ENCODE assay signal across 16 cellular contexts in genomic region chr3:188174309-188175044, GRCh38. TPM values are rescaled to one million over a fixed set of nuclear protein-coding genes. Genes with fewer than 3 reads are reported as not detected.
DNase-seq lines count a peak whose midpoint lies in the region; ATAC-seq and TF ChIP-seq lines count a peak whose summit lies in the region.
"Had no signal": no experiment of that assay in that cellular context is flagged by ENCODE, and none has a peak within 500 bp of the region (broad histone marks: within the 10 kb centered on the region; RNA-seq: fewer than 3 reads in every experiment).

No MANE protein-coding gene starts in this region.

- H3K27me3 Mint-ChIP-seq in stimulated activated naive B cell treated with anti-CD40 and anti-IgM and Interleukin-4, amounts not matched to agents 10 μg/mL and 1 μg/mL and 100 μg/mL, for 72 hours = no peaks in the 10 kb centered on the region

- H3K27me3 ChIP-seq in colonic mucosa (no peaks in the 10 kb centered on the region), Peyer's patch (no peaks in the 10 kb centered on the region)
- H3K27me3 ChIP-seq: gastrocnemius medialis, upper lobe of right lung had no signal

- H3K4me1 ChIP-seq in colonic mucosa = peaks cover 30% of the 10 kb centered on the region
- peaks cover 0 to 50% (median 4%) of the 10 kb centered on the region in 4 donors for H3K4me1 ChIP-seq in Peyer's patch
- H3K4me1 ChIP-seq: HAP-1 had no signal

- no peak for TF ChIP-seq POLR2A in Peyer's patch (IDR thresholded peaks at IDR 0.05)

- peak overlapping the region in 1 of 2 donors; percentile 38 for H3K9ac ChIP-seq in colonic mucosa (ENCODE audit: low read depth in 2 of 2, low read length in 2 of 2)

- no peak overlapping the region for H3K27ac Mint-ChIP-seq in stimulated activated naive B cell treated with anti-CD40 and anti-IgM and Interleukin-4, amounts not matched to agents 10 μg/mL and 1 μg/mL and 100 μg/mL, for 72 hours

- H3K4me1 Mint-ChIP-seq in stimulated activated naive B cell treated with anti-CD40 and anti-IgM and Interleukin-4, amounts not matched to agents 10 μg/mL and 1 μg/mL and 100 μg/mL, for 72 hours = peaks cover 51 to 82% of the 10 kb centered on the region in 2 donors

- DNase-seq in SIG-M5 treated with dmso at 0.1 percent for 504 hours (lab: John Stamatoyannopoulos, UW; ENCODE audit: unreplicated experiment) (peak; percentile 16), SIG-M5 (lab: John Stamatoyannopoulos, UW) (no peak), NCI-H2107 (lab: John Stamatoyannopoulos, UW) (peak; percentile 91), colonic mucosa (no peak), NCI-H1694 treated with DMSO at 0.1 percent for 48 hours (lab: John Stamatoyannopoulos, UW) (no peak), Peyer's patch (no peak)
- DNase-seq in stimulated activated naive B cell treated with anti-CD40 and anti-IgM and Interleukin-4, amounts not matched to agents 10 μg/mL and 1 μg/mL and 100 μg/mL, for 72 hours = no peak
- DNase-seq: ACHN; activated CD4-positive, CD25-positive, alpha-beta regulatory T cell; aorta; effector CD8-positive, alpha-beta T cell; gastrocnemius medialis; NCI-H446; upper lobe of right lung had no signal

- TF ChIP-seq CTCF in colonic mucosa (IDR thresholded peaks at IDR 0.05) (no peak), Peyer's patch (IDR thresholded peaks at IDR 0.05) (no peak)

- H3K4me3 ChIP-seq in colonic mucosa (no peak overlapping the region), Peyer's patch (no peak overlapping the region)
- H3K4me3 ChIP-seq: gastrocnemius medialis, HAP-1, upper lobe of right lung had no signal

- intact Hi-C loops in colonic mucosa (cut with DNase I) = no loop called here

- peaks cover 5% of the 10 kb centered on the region in 2 donors for H3K9me3 Mint-ChIP-seq in stimulated activated naive B cell treated with anti-CD40 and anti-IgM and Interleukin-4, amounts not matched to agents 10 μg/mL and 1 μg/mL and 100 μg/mL, for 72 hours

- H3K9me3 ChIP-seq in colonic mucosa (no peaks in the 10 kb centered on the region), Peyer's patch (no peaks in the 10 kb centered on the region)
- H3K9me3 ChIP-seq: gastrocnemius medialis, HAP-1, upper lobe of right lung had no signal

- H3K36me3 ChIP-seq in colonic mucosa (no peaks in the 10 kb centered on the region), Peyer's patch (no peaks in the 10 kb centered on the region)
- H3K36me3 ChIP-seq: gastrocnemius medialis, HAP-1, upper lobe of right lung had no signal

- peak overlapping the region in 1 of 2 donors; percentile 22 for H3K4me3 Mint-ChIP-seq in stimulated activated naive B cell treated with anti-CD40 and anti-IgM and Interleukin-4, amounts not matched to agents 10 μg/mL and 1 μg/mL and 100 μg/mL, for 72 hours

- peak; percentile 61 to 63 for ATAC-seq in stimulated activated naive B cell treated with anti-CD40 and anti-IgM and Interleukin-4, amounts not matched to agents 10 μg/mL and 1 μg/mL and 100 μg/mL, for 72 hours (replicated peaks)
- no peak for ATAC-seq in GM19397 (IDR thresholded peaks at IDR 0.05; ENCODE audit: unreplicated experiment)
- ATAC-seq: gastrocnemius medialis, upper lobe of right lung had no signal

- peaks cover 32 to 43% of the 10 kb centered on the region in 2 donors for H3K36me3 Mint-ChIP-seq in stimulated activated naive B cell treated with anti-CD40 and anti-IgM and Interleukin-4, amounts not matched to agents 10 μg/mL and 1 μg/mL and 100 μg/mL, for 72 hours

- H3K27ac ChIP-seq in colonic mucosa = peak overlapping the region; percentile 2
- peak overlapping the region in 1 of 4 donors; percentile 1 for H3K27ac ChIP-seq in Peyer's patch
- H3K27ac ChIP-seq: upper lobe of right lung had no signal

RNA-seq across cellular contexts. Expression of gene LPP, which starts 20.5 kb away (rescaled TPM):
- total RNA-seq in colonic mucosa (100 to 1,000 TPM; 170 to 246 TPM), Peyer's patch (100 to 1,000 TPM; 109 to 170 (median 132) TPM)

Comparison
In these comparisons a context has a peak if more than half of its experiments do, and no peak if none do; other contexts are left out.
1. DNase-seq: peak in SIG-M5 treated with dmso at 0.1 percent for 504 hours (single experiment) and NCI-H2107 (single experiment); none in SIG-M5 (single experiment), colonic mucosa (single experiment), stimulated activated naive B cell treated with anti-CD40 and anti-IgM and Interleukin-4, amounts not matched to agents 10 μg/mL and 1 μg/mL and 100 μg/mL, for 72 hours (single experiment), NCI-H1694 treated with DMSO at 0.1 percent for 48 hours (single experiment) and Peyer's patch (0 of 3).